Comparison of ENCODE assay signal across 12 cellular contexts in the genomic region with DNA sequence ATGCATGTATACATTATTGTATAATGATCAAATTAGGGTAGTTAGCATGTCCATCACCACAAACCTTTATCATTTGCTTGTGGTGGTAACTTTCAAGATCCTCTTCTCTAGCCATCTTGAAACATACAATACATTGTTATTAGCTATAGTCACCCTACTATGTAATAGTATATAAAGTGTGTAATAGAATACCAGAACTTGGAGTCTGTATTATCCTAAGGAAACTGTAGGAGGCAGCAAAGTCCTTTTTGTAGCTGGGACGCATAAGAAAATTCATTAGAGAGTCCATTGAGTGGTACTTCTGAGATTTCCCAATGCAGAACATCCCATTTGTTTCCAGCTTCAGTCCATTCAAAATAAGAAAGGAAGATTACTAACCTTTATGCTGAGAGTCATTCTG.
DNase-seq lines count a peak whose midpoint lies in the region; ATAC-seq and TF ChIP-seq lines count a peak whose summit lies in the region.
"Had no signal": no experiment of that assay in that cellular context is flagged by ENCODE, and none has a peak within 500 bp of the region (broad histone marks: within the 10 kb centered on the region; RNA-seq: fewer than 3 reads in every experiment).

No MANE protein-coding gene starts in this region.

- ATAC-seq in naive thymus-derived CD4-positive, alpha-beta T cell: no peak
- ATAC-seq in left lobe of liver: no peak
- no peak for ATAC-seq in HG03135 (IDR thresholded peaks at IDR 0.05; ENCODE audit: unreplicated experiment)
- ATAC-seq in GM19452 (IDR thresholded peaks at IDR 0.05; ENCODE audit: unreplicated experiment): no peak
- ATAC-seq: left ventricle myocardium superior had no signal

- no peak overlapping the region for H3K9ac ChIP-seq in GM23248

- H2AFZ ChIP-seq in GM23248: no peak overlapping the region

- in situ Hi-C loops in GM23248 (cut with MboI): no loop called here

- WGBS in GM23248 (ENCODE audit: low coverage in 1 of 2, low lambda C conversion rate in 2 of 2, missing lambda C conversion rate in 2 of 2), 2 experiments: 0% methylated on average over 1 of the region's 1 CpG

- H3K9me2 ChIP-seq in GM23248 (ENCODE audit: insufficient read depth): no peaks in the 10 kb centered on the region

- no peak overlapping the region for H3K27ac ChIP-seq in GM23248
- no peak overlapping the region for H3K27ac ChIP-seq in VCaP
- H3K27ac ChIP-seq in naive thymus-derived CD4-positive, alpha-beta T cell (ENCODE audit: low read depth, low read length): no peak overlapping the region
- H3K27ac ChIP-seq: right atrium auricular region, SJCRH30 had no signal

- H3K27ac Mint-ChIP-seq in naive thymus-derived CD4-positive, alpha-beta T cell: no peak overlapping the region
- H3K27ac Mint-ChIP-seq: activated naive CD8-positive, alpha-beta T cell had no signal

- no peak overlapping the region for H3K4me3 Mint-ChIP-seq in naive thymus-derived CD4-positive, alpha-beta T cell
- H3K4me3 Mint-ChIP-seq: activated naive CD8-positive, alpha-beta T cell had no signal

- no peaks in the 10 kb centered on the region for H3K79me2 ChIP-seq in GM23248 (ENCODE audit: insufficient read depth)

- no peak overlapping the region for H3K4me3 ChIP-seq in GM23248
- no peak overlapping the region for H3K4me3 ChIP-seq in naive thymus-derived CD4-positive, alpha-beta T cell (ENCODE audit: low read length)
- H3K4me3 ChIP-seq: right atrium auricular region, SJCRH30 had no signal

- DNase-seq in GM23248: peak; percentile 30
- DNase-seq in NCI-H1092 treated with DMSO at 0.1 percent for 48 hours (lab: John Stamatoyannopoulos, UW): peak; percentile 44
- DNase-seq in kidney glomerular epithelial cell (lab: John Stamatoyannopoulos, UW): peak; percentile 1
- no peak for DNase-seq in naive thymus-derived CD4-positive, alpha-beta T cell
- DNase-seq in left lobe of liver (ENCODE audit: low spot score): no peak
- DNase-seq: left ventricle myocardium superior had no signal

- no peaks in the 10 kb centered on the region for H4K20me1 ChIP-seq in GM23248 (ENCODE audit: insufficient read depth)

- peak; percentile 76 for TF ChIP-seq CTCF in VCaP (conservative IDR thresholded peaks at IDR 0.05)

- no peak overlapping the region for H3K4me2 ChIP-seq in GM23248 (ENCODE audit: unreplicated experiment)

- no peaks in the 10 kb centered on the region for H3K4me1 Mint-ChIP-seq in naive thymus-derived CD4-positive, alpha-beta T cell

- intact Hi-C loops in naive thymus-derived CD4-positive, alpha-beta T cell (cut with micrococcal nuclease): no loop called here

- H3K36me3 ChIP-seq in GM23248 (ENCODE audit: low read depth): no peaks in the 10 kb centered on the region
- H3K36me3 ChIP-seq in naive thymus-derived CD4-positive, alpha-beta T cell (ENCODE audit: control insufficient read depth in 2 of 3, insufficient read depth in 3 of 3, low read length in 3 of 3): no peaks in the 10 kb centered on the region
- H3K36me3 ChIP-seq: right atrium auricular region, SJCRH30 had no signal

- no peaks in the 10 kb centered on the region for H3K27me3 ChIP-seq in GM23248 (replicated peaks; ENCODE audit: insufficient read depth)
- no peaks in the 10 kb centered on the region for H3K27me3 ChIP-seq in naive thymus-derived CD4-positive, alpha-beta T cell (ENCODE audit: control insufficient read depth in 2 of 2, insufficient read depth in 2 of 2, low read length in 2 of 2)
- H3K27me3 ChIP-seq: right atrium auricular region, SJCRH30 had no signal

- CTCF ChIA-PET in naive thymus-derived CD4-positive, alpha-beta T cell (lab: Charles Lee): no interaction called here

- H3K9me3 Mint-ChIP-seq in naive thymus-derived CD4-positive, alpha-beta T cell: peaks cover 0 to 30% (median 6%) of the 10 kb centered on the region in 11 donors

- H3K36me3 Mint-ChIP-seq in naive thymus-derived CD4-positive, alpha-beta T cell: no peaks in the 10 kb centered on the region
- H3K36me3 Mint-ChIP-seq: activated naive CD8-positive, alpha-beta T cell had no signal

- no peaks in the 10 kb centered on the region for H3K9me3 ChIP-seq in GM23248 (ENCODE audit: low read depth)
- no peaks in the 10 kb centered on the region for H3K9me3 ChIP-seq in naive thymus-derived CD4-positive, alpha-beta T cell (ENCODE audit: control insufficient read depth in 2 of 3, low read length in 3 of 3)
- H3K9me3 ChIP-seq: right atrium auricular region, SJCRH30 had no signal

- POLR2A ChIA-PET in naive thymus-derived CD4-positive, alpha-beta T cell (lab: Charles Lee): no interaction called here

- H3F3A ChIP-seq in GM23248 (ENCODE audit: insufficient read depth): no peaks in the 10 kb centered on the region

- H3K27me3 Mint-ChIP-seq in naive thymus-derived CD4-positive, alpha-beta T cell: no peaks in the 10 kb centered on the region
- H3K27me3 Mint-ChIP-seq: activated naive CD8-positive, alpha-beta T cell had no signal

- no peaks in the 10 kb centered on the region for H3K4me1 ChIP-seq in GM23248 (ENCODE audit: insufficient read depth)
- H3K4me1 ChIP-seq in naive thymus-derived CD4-positive, alpha-beta T cell (ENCODE audit: control insufficient read depth in 2 of 2, insufficient read depth in 2 of 2, low read length in 2 of 2): no peaks in the 10 kb centered on the region
- H3K4me1 ChIP-seq: right atrium auricular region, SJCRH30 had no signal

Comparison
In these comparisons a context has a peak if more than half of its experiments do, and no peak if none do; other contexts are left out.
1. DNase-seq: peak in GM23248 (single experiment), NCI-H1092 treated with DMSO at 0.1 percent for 48 hours (single experiment) and kidney glomerular epithelial cell (single experiment); none in naive thymus-derived CD4-positive, alpha-beta T cell (0 of 9) and left lobe of liver (single experiment).